ENCODE assay signal across 16 cellular contexts in genomic region chr6:6857528-6857927, GRCh38.
DNase-seq lines count a peak whose midpoint lies in the region; TF ChIP-seq lines count a peak whose summit lies in the region.
"Had no signal": no experiment of that assay in that cellular context is flagged by ENCODE, and none has a peak within 500 bp of the region (broad histone marks: within the 10 kb centered on the region; RNA-seq: fewer than 3 reads in every experiment).

No MANE protein-coding gene starts in this region.

- intact Hi-C loops in CD14-positive monocyte (cut with micrococcal nuclease), result loop anchor here (5.0 kb wide), 2 partner anchors 35 to 45 kb away; no protein-coding TSS in a partner anchor

- H3K36me3 Mint-ChIP-seq in CD14-positive monocyte, result no peaks in the 10 kb centered on the region
- H3K36me3 Mint-ChIP-seq: naive B cell had no signal

- H3K9me3 Mint-ChIP-seq in CD14-positive monocyte, result peaks cover 0 to 4% (median 0%) of the 10 kb centered on the region in 7 donors
- H3K9me3 Mint-ChIP-seq: central memory CD8-positive, alpha-beta T cell; naive B cell had no signal

- peaks cover 14 to 16% (median 16%) of the 10 kb centered on the region in 3 donors for H3K4me1 ChIP-seq in skeletal muscle tissue (ENCODE audit: control insufficient read depth in 3 of 3, insufficient read depth in 3 of 3, low read length in 3 of 3)

- CTCF ChIA-PET in RWPE1 (lab: Yijun Ruan, JAX), result interaction anchor here (0.6 to 0.8 kb wide), 4 partner anchors 21 to 773 kb away, joined by 3 to 5 read pairs (median 4); no protein-coding TSS in a partner anchor

- peaks cover 56% of the 10 kb centered on the region for H3K4me1 Mint-ChIP-seq in CD14-positive monocyte
- H3K4me1 Mint-ChIP-seq: central memory CD8-positive, alpha-beta T cell had no signal

- H3K9ac ChIP-seq in skeletal muscle tissue (ENCODE audit: low read depth in 1 of 3, low read length in 3 of 3), result no peak overlapping the region
- H3K9ac ChIP-seq: KMS-11 had no signal

- H3K4me3 ChIP-seq in skeletal muscle tissue (ENCODE audit: low read length in 3 of 3), result peak overlapping the region in 2 of 3 donors; percentile 32 to 59
- no peak overlapping the region for H3K4me3 ChIP-seq in WERI-Rb-1 (ENCODE audit: low read depth, low read length)
- H3K4me3 ChIP-seq: adrenal gland had no signal

- POLR2A ChIA-PET in RWPE1 (lab: Yijun Ruan, JAX; ENCODE audit: low non-redundant PET), result interaction anchor here (0.6 to 0.7 kb wide), 2 partner anchors 252 to 343 kb away, joined by 3 read pairs; no protein-coding TSS in a partner anchor

- TF ChIP-seq CTCF in CD14-positive monocyte (IDR thresholded peaks at IDR 0.05) (no peak), RWPE1 (conservative IDR thresholded peaks at IDR 0.05; ENCODE audit: low read depth) (no peak), WERI-Rb-1 (IDR thresholded peaks at IDR 0.05; ENCODE audit: low read depth, low read length) (no peak)

- peaks cover 1 to 2% (median 2%) of the 10 kb centered on the region in 3 donors for H3K27me3 Mint-ChIP-seq in CD14-positive monocyte (ENCODE audit: low read depth in 3 of 3)
- H3K27me3 Mint-ChIP-seq: naive B cell had no signal

- peak overlapping the region in 1 of 2 donors; percentile 72 for H3K4me3 Mint-ChIP-seq in CD14-positive monocyte
- H3K4me3 Mint-ChIP-seq: central memory CD8-positive, alpha-beta T cell had no signal

- DNase-seq in CD14-positive monocyte (ENCODE audit: low spot score) (no peak), RWPE1 (ENCODE audit: low spot score) (no peak), epithelial cell of prostate (ENCODE audit: low read depth, low spot score) (no peak), NCI-H1417 treated with DMSO at 0.1 percent for 48 hours (lab: John Stamatoyannopoulos, UW) (no peak), WERI-Rb-1 (no peak), SHP77 treated with DMSO at 0.1 percent for 48 hours (lab: John Stamatoyannopoulos, UW) (no peak), DMS153 treated with DMSO at 0.1 percent for 48 hours (lab: John Stamatoyannopoulos, UW; ENCODE audit: unreplicated experiment) (no peak)
- DNase-seq: activated T-cell treated with anti-CD3 and anti-CD28 coated beads, Interleukin-2, amount 50 U/mL, for 72 hours; naive B cell; NCI-H345 had no signal

- peak overlapping the region; percentile 98 for H3K27ac ChIP-seq in RWPE1
- peak overlapping the region; percentile 79 for H3K27ac ChIP-seq in epithelial cell of prostate
- H3K27ac ChIP-seq in skeletal muscle tissue (ENCODE audit: low read depth, low read length), result peak overlapping the region; percentile 60
- no peak overlapping the region for H3K27ac ChIP-seq in WERI-Rb-1
- H3K27ac ChIP-seq: KMS-11 had no signal

- no peaks in the 10 kb centered on the region for H3K27me3 ChIP-seq in skeletal muscle tissue (ENCODE audit: control insufficient read depth in 3 of 3, insufficient read depth in 3 of 3, low read length in 3 of 3)
- H3K27me3 ChIP-seq in WERI-Rb-1 (ENCODE audit: insufficient read depth, low read depth, severe bottlenecking), result no peaks in the 10 kb centered on the region
- H3K27me3 ChIP-seq: adrenal gland, spleen had no signal

- H3K27ac Mint-ChIP-seq in CD14-positive monocyte, result peak overlapping the region; percentile 93 to 98 (median 97)

- H3K36me3 ChIP-seq in skeletal muscle tissue (ENCODE audit: control insufficient read depth in 3 of 3, insufficient read depth in 3 of 3, low read length in 3 of 3) (no peaks in the 10 kb centered on the region), WERI-Rb-1 (no peaks in the 10 kb centered on the region)
- H3K36me3 ChIP-seq: adrenal gland, left ventricle myocardium inferior, spleen had no signal

- H3K9me3 ChIP-seq in skeletal muscle tissue (ENCODE audit: control insufficient read depth in 3 of 3, low read length in 3 of 3), result no peaks in the 10 kb centered on the region
- H3K9me3 ChIP-seq in WERI-Rb-1 (ENCODE audit: severe bottlenecking), result no peaks in the 10 kb centered on the region
- H3K9me3 ChIP-seq: adrenal gland, left ventricle myocardium inferior, spleen had no signal
